ENCODE assay signal across 1 cellular context in the genomic region with DNA sequence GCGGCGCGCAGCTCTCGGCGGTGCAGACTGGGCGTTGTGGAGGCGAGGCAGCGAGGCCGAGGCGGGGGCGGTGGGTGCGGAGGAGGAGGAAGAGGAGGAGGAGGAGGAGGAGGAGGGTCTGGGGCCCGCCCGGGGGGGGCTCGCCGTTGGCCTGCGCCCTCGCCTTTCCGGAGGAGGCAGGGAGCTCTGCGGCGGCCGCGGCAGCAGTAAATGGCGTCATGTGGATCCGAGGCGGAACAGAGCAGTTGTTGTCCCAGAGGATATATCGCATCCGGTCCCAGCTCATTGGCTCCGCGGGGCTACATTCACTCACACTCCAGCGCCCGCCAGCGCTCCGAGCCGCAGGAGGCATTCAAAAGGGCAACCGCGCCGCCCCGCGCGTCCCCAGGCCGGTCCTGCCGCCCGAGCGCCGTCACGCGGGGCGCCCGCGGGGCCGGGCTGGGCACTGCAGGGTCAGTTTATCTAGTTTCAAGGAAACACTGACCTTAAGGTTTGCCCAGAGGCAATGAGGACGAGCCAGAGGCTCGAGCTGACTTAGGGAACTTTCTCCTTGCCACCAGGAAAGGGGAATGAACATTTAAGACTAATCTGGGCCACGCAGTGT.
TF ChIP-seq lines count a peak whose summit lies in the region.

A gene with protein sequence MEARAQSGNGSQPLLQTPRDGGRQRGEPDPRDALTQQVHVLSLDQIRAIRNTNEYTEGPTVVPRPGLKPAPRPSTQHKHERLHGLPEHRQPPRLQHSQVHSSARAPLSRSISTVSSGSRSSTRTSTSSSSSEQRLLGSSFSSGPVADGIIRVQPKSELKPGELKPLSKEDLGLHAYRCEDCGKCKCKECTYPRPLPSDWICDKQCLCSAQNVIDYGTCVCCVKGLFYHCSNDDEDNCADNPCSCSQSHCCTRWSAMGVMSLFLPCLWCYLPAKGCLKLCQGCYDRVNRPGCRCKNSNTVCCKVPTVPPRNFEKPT (minus strand): TSS at position 29 of the 604 bp plus-strand sequence. CDS start 3,421 bp downstream, outside the sequence.

TF ChIP-seq in WTC11, 78 proteins besides CTCF, POLR2A, EP300 and RAD21 (continued from another document and continues in another):
- TF ChIP-seq, protein P1, sequence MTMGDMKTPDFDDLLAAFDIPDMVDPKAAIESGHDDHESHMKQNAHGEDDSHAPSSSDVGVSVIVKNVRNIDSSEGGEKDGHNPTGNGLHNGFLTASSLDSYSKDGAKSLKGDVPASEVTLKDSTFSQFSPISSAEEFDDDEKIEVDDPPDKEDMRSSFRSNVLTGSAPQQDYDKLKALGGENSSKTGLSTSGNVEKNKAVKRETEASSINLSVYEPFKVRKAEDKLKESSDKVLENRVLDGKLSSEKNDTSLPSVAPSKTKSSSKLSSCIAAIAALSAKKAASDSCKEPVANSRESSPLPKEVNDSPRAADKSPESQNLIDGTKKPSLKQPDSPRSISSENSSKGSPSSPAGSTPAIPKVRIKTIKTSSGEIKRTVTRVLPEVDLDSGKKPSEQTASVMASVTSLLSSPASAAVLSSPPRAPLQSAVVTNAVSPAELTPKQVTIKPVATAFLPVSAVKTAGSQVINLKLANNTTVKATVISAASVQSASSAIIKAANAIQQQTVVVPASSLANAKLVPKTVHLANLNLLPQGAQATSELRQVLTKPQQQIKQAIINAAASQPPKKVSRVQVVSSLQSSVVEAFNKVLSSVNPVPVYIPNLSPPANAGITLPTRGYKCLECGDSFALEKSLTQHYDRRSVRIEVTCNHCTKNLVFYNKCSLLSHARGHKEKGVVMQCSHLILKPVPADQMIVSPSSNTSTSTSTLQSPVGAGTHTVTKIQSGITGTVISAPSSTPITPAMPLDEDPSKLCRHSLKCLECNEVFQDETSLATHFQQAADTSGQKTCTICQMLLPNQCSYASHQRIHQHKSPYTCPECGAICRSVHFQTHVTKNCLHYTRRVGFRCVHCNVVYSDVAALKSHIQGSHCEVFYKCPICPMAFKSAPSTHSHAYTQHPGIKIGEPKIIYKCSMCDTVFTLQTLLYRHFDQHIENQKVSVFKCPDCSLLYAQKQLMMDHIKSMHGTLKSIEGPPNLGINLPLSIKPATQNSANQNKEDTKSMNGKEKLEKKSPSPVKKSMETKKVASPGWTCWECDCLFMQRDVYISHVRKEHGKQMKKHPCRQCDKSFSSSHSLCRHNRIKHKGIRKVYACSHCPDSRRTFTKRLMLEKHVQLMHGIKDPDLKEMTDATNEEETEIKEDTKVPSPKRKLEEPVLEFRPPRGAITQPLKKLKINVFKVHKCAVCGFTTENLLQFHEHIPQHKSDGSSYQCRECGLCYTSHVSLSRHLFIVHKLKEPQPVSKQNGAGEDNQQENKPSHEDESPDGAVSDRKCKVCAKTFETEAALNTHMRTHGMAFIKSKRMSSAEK (CRISPR knock-in tag; IDR thresholded peaks at IDR 0.05; ENCODE audit: borderline replicate concordance) = 0 out of 2 replicates have a peak, but pooled peaks have one; percentile 34
- 0 out of 2 replicates have a peak, but pooled peaks have one; percentile 41 for TF ChIP-seq TP53 (CRISPR knock-in tag; IDR thresholded peaks at IDR 0.05)
- TF ChIP-seq JAZF1 (CRISPR knock-in tag; IDR thresholded peaks at IDR 0.05) = no peak
- no peak for TF ChIP-seq RORB (CRISPR knock-in tag; IDR thresholded peaks at IDR 0.05)
- no peak for TF ChIP-seq NR1H2 (CRISPR knock-in tag; IDR thresholded peaks at IDR 0.05)
- TF ChIP-seq JUN (CRISPR knock-in tag; IDR thresholded peaks at IDR 0.05) = no peak
- TF ChIP-seq, protein P2, sequence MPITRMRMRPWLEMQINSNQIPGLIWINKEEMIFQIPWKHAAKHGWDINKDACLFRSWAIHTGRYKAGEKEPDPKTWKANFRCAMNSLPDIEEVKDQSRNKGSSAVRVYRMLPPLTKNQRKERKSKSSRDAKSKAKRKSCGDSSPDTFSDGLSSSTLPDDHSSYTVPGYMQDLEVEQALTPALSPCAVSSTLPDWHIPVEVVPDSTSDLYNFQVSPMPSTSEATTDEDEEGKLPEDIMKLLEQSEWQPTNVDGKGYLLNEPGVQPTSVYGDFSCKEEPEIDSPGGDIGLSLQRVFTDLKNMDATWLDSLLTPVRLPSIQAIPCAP (CRISPR knock-in tag; IDR thresholded peaks at IDR 0.05) = no peak; the same call in 1 of the 2 replicates
- peak; percentile 94 for TF ChIP-seq ZNF263 (CRISPR knock-in tag; IDR thresholded peaks at IDR 0.05; ENCODE audit: low read depth)
- peak; percentile 94 for TF ChIP-seq ETV6 (CRISPR knock-in tag; IDR thresholded peaks at IDR 0.05)
- TF ChIP-seq, protein P3, sequence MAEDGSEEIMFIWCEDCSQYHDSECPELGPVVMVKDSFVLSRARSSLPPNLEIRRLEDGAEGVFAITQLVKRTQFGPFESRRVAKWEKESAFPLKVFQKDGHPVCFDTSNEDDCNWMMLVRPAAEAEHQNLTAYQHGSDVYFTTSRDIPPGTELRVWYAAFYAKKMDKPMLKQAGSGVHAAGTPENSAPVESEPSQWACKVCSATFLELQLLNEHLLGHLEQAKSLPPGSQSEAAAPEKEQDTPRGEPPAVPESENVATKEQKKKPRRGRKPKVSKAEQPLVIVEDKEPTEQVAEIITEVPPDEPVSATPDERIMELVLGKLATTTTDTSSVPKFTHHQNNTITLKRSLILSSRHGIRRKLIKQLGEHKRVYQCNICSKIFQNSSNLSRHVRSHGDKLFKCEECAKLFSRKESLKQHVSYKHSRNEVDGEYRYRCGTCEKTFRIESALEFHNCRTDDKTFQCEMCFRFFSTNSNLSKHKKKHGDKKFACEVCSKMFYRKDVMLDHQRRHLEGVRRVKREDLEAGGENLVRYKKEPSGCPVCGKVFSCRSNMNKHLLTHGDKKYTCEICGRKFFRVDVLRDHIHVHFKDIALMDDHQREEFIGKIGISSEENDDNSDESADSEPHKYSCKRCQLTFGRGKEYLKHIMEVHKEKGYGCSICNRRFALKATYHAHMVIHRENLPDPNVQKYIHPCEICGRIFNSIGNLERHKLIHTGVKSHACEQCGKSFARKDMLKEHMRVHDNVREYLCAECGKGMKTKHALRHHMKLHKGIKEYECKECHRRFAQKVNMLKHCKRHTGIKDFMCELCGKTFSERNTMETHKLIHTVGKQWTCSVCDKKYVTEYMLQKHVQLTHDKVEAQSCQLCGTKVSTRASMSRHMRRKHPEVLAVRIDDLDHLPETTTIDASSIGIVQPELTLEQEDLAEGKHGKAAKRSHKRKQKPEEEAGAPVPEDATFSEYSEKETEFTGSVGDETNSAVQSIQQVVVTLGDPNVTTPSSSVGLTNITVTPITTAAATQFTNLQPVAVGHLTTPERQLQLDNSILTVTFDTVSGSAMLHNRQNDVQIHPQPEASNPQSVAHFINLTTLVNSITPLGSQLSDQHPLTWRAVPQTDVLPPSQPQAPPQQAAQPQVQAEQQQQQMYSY (CRISPR knock-in tag; IDR thresholded peaks at IDR 0.05) = no peak
- no peak for TF ChIP-seq ESRRA (CRISPR knock-in tag; IDR thresholded peaks at IDR 0.05; ENCODE audit: borderline replicate concordance)
- TF ChIP-seq, protein P4, sequence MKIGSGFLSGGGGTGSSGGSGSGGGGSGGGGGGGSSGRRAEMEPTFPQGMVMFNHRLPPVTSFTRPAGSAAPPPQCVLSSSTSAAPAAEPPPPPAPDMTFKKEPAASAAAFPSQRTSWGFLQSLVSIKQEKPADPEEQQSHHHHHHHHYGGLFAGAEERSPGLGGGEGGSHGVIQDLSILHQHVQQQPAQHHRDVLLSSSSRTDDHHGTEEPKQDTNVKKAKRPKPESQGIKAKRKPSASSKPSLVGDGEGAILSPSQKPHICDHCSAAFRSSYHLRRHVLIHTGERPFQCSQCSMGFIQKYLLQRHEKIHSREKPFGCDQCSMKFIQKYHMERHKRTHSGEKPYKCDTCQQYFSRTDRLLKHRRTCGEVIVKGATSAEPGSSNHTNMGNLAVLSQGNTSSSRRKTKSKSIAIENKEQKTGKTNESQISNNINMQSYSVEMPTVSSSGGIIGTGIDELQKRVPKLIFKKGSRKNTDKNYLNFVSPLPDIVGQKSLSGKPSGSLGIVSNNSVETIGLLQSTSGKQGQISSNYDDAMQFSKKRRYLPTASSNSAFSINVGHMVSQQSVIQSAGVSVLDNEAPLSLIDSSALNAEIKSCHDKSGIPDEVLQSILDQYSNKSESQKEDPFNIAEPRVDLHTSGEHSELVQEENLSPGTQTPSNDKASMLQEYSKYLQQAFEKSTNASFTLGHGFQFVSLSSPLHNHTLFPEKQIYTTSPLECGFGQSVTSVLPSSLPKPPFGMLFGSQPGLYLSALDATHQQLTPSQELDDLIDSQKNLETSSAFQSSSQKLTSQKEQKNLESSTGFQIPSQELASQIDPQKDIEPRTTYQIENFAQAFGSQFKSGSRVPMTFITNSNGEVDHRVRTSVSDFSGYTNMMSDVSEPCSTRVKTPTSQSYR (CRISPR knock-in tag; IDR thresholded peaks at IDR 0.05) = 0 out of 2 replicates have a peak, but pooled peaks have one; percentile 18
- TF ChIP-seq MYBL2 (CRISPR knock-in tag; IDR thresholded peaks at IDR 0.05) = 0 out of 2 replicates have a peak, but pooled peaks have one; percentile 31
- TF ChIP-seq, protein P5, sequence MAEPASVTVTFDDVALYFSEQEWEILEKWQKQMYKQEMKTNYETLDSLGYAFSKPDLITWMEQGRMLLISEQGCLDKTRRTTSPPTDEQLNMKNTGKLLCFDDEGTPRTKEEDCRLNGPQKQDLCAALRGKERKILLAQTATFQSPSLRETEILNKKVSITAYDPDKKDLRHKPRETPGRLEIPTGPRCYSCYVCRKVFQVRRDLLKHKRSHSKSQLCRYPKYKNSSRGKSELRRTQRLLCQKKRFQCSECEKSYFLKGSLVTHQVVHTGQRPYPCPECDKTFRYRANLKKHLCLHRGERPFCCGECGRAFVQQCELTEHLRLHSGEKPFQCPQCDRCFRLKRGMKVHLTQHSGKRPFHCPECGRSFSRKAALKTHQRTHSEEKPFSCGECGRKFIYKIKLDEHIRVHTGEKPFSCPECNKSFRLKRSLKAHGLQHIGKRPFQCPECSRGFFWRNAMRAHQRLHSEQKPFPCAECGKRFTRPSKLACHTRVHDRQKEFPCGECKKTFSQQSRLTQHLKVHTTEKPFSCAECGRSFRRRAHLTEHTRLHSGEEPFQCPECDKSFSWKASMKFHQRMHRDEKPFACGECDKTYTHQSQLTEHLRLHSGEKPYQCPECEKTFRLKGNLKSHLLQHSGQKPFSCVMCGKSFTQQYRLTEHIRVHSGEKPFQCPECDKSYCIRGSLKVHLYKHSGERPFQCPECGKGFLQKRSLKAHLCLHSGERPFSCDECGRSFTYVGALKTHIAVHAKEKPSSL (CRISPR knock-in tag; conservative IDR thresholded peaks at IDR 0.05) = no peak
- TF ChIP-seq, protein P6, sequence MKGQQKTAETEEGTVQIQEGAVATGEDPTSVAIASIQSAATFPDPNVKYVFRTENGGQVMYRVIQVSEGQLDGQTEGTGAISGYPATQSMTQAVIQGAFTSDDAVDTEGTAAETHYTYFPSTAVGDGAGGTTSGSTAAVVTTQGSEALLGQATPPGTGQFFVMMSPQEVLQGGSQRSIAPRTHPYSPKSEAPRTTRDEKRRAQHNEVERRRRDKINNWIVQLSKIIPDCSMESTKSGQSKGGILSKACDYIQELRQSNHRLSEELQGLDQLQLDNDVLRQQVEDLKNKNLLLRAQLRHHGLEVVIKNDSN (CRISPR knock-in tag; IDR thresholded peaks at IDR 0.05) = no peak
- no peak for TF ChIP-seq ELF4 (CRISPR knock-in tag; IDR thresholded peaks at IDR 0.05; ENCODE audit: low read depth)
- no peak for TF ChIP-seq HMGA2 (CRISPR knock-in tag; IDR thresholded peaks at IDR 0.05)
- TF ChIP-seq, protein P7, sequence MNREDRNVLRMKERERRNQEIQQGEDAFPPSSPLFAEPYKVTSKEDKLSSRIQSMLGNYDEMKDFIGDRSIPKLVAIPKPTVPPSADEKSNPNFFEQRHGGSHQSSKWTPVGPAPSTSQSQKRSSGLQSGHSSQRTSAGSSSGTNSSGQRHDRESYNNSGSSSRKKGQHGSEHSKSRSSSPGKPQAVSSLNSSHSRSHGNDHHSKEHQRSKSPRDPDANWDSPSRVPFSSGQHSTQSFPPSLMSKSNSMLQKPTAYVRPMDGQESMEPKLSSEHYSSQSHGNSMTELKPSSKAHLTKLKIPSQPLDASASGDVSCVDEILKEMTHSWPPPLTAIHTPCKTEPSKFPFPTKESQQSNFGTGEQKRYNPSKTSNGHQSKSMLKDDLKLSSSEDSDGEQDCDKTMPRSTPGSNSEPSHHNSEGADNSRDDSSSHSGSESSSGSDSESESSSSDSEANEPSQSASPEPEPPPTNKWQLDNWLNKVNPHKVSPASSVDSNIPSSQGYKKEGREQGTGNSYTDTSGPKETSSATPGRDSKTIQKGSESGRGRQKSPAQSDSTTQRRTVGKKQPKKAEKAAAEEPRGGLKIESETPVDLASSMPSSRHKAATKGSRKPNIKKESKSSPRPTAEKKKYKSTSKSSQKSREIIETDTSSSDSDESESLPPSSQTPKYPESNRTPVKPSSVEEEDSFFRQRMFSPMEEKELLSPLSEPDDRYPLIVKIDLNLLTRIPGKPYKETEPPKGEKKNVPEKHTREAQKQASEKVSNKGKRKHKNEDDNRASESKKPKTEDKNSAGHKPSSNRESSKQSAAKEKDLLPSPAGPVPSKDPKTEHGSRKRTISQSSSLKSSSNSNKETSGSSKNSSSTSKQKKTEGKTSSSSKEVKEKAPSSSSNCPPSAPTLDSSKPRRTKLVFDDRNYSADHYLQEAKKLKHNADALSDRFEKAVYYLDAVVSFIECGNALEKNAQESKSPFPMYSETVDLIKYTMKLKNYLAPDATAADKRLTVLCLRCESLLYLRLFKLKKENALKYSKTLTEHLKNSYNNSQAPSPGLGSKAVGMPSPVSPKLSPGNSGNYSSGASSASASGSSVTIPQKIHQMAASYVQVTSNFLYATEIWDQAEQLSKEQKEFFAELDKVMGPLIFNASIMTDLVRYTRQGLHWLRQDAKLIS (CRISPR knock-in tag; IDR thresholded peaks at IDR 0.05; ENCODE audit: borderline replicate concordance) = peak; percentile 84; the same call in 1 of the 2 replicates
- TF ChIP-seq, protein P8, sequence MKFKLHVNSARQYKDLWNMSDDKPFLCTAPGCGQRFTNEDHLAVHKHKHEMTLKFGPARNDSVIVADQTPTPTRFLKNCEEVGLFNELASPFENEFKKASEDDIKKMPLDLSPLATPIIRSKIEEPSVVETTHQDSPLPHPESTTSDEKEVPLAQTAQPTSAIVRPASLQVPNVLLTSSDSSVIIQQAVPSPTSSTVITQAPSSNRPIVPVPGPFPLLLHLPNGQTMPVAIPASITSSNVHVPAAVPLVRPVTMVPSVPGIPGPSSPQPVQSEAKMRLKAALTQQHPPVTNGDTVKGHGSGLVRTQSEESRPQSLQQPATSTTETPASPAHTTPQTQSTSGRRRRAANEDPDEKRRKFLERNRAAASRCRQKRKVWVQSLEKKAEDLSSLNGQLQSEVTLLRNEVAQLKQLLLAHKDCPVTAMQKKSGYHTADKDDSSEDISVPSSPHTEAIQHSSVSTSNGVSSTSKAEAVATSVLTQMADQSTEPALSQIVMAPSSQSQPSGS (CRISPR knock-in tag; IDR thresholded peaks at IDR 0.05; ENCODE audit: borderline replicate concordance, low read depth) = no peak
- peak; percentile 89 for TF ChIP-seq FOXK1 (CRISPR knock-in tag; IDR thresholded peaks at IDR 0.05)
- no peak for TF ChIP-seq PRRX2 (CRISPR knock-in tag; IDR thresholded peaks at IDR 0.05)
- TF ChIP-seq, protein P9, sequence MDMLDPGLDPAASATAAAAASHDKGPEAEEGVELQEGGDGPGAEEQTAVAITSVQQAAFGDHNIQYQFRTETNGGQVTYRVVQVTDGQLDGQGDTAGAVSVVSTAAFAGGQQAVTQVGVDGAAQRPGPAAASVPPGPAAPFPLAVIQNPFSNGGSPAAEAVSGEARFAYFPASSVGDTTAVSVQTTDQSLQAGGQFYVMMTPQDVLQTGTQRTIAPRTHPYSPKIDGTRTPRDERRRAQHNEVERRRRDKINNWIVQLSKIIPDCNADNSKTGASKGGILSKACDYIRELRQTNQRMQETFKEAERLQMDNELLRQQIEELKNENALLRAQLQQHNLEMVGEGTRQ (CRISPR knock-in tag; IDR thresholded peaks at IDR 0.05) = 0 out of 2 replicates have a peak, but pooled peaks have one; percentile 36
- peak; percentile 73; the same call in 1 of the 2 replicates for TF ChIP-seq ZNF121 (CRISPR knock-in tag; IDR thresholded peaks at IDR 0.05)
- no peak for TF ChIP-seq ZNF232 (CRISPR knock-in tag; IDR thresholded peaks at IDR 0.05)
- no peak for TF ChIP-seq SOX15 (CRISPR knock-in tag; IDR thresholded peaks at IDR 0.05)
- TF ChIP-seq MXD4 (CRISPR knock-in tag; IDR thresholded peaks at IDR 0.05; ENCODE audit: borderline replicate concordance) = no peak
- peak; percentile 59; the same call in 1 of the 2 replicates for TF ChIP-seq SP1 (CRISPR knock-in tag; conservative IDR thresholded peaks at IDR 0.05)
- TF ChIP-seq EMX1 (CRISPR knock-in tag; IDR thresholded peaks at IDR 0.05) = peak; percentile 13; the same call in 1 of the 2 replicates
